ENCODE assay signal across 8 cellular contexts in genomic region chr7:65873582-65874193, GRCh38. TPM values are rescaled to one million over a fixed set of nuclear protein-coding genes. Genes with fewer than 3 reads are reported as not detected.
A peak's percentile ranks its signal among the peaks of the same experiment; 100 is the strongest.
DNase-seq lines count a peak whose midpoint lies in the region; ATAC-seq, FAIRE-seq and TF ChIP-seq lines count a peak whose summit lies in the region.
"Not testable (repeated sequence)": the region's sequence is repeated elsewhere in the genome, so short reads cannot be mapped to it uniquely, and the experiment has no call there.

No MANE protein-coding gene starts in this region.

- not testable (repeated sequence) for DNase-seq in GM12892 (ENCODE audit: insufficient read length); HFF-Myc (ENCODE audit: extremely low read depth, low read depth); breast epithelium (ENCODE audit: low spot score in 2 of 2); iPS DF 6.9 (ENCODE audit: low read depth, low spot score); upper lobe of left lung
- peak; percentile 26 for DNase-seq in WERI-Rb-1

- intact Hi-C loops in breast epithelium (cut with DNase I; ENCODE audit: low total_unique reads), result not testable (repeated sequence)

- H3K9ac ChIP-seq in KMS-11, result peak overlapping the region; percentile 86
- not testable (repeated sequence) for H3K9ac ChIP-seq in parathyroid adenoma

- H3K4me1 ChIP-seq in KMS-11 (ENCODE audit: low read depth, poor library complexity, severe bottlenecking), result peaks cover 20% of the 10 kb centered on the region
- not testable (repeated sequence) for H3K4me1 ChIP-seq in breast epithelium; iPS DF 6.9 (ENCODE audit: control insufficient read depth, insufficient read depth, low read length); parathyroid adenoma
- H3K4me1 ChIP-seq in upper lobe of left lung, result peaks cover 4 to 25% (median 15%) of the 10 kb centered on the region in 4 donors

- peak; percentile 83 for FAIRE-seq in GM12892 (lab: Jason Lieb, UNC)

- H3K4me3 ChIP-seq in HFF-Myc (replicated peaks; ENCODE audit: low read depth, low read length) (peak overlapping the region; percentile 68), WERI-Rb-1 (ENCODE audit: low read depth, low read length) (peak overlapping the region; percentile 75), breast epithelium (peak overlapping the region; percentile 81 to 99 (median 82)), iPS DF 6.9 (ENCODE audit: low read length) (peak overlapping the region; percentile 73), parathyroid adenoma (ENCODE audit: low read depth, low read length) (peak overlapping the region; percentile 66), upper lobe of left lung (peak overlapping the region; percentile 58 to 97 (median 95))
- not testable (repeated sequence) for H3K4me3 ChIP-seq in KMS-11 (IDR thresholded peaks at IDR 0.05; ENCODE audit: insufficient read depth, low read depth, low read length)

- H3K4me2 ChIP-seq in KMS-11 (peak overlapping the region; percentile 84), parathyroid adenoma (ENCODE audit: low read length) (peak overlapping the region; percentile 70)

- H3K36me3 ChIP-seq in KMS-11 (ENCODE audit: insufficient read depth); WERI-Rb-1; breast epithelium; iPS DF 6.9 (ENCODE audit: control insufficient read depth, insufficient read depth, low read length); parathyroid adenoma (ENCODE audit: control insufficient read depth, insufficient read depth, low read length); upper lobe of left lung: not testable (repeated sequence)

- not testable (repeated sequence) for TF ChIP-seq CTCF in HFF-Myc (IDR thresholded peaks at IDR 0.05; ENCODE audit: low read depth, low read length, missing control alignments); KMS-11 (conservative IDR thresholded peaks at IDR 0.05; ENCODE audit: low read depth, low read length); WERI-Rb-1 (IDR thresholded peaks at IDR 0.05; ENCODE audit: low read depth, low read length); breast epithelium (IDR thresholded peaks at IDR 0.05); parathyroid adenoma (IDR thresholded peaks at IDR 0.05); upper lobe of left lung (IDR thresholded peaks at IDR 0.05)

- H2AFZ ChIP-seq in KMS-11 (ENCODE audit: low read depth), result peak overlapping the region; percentile 59; the same call in 1 of the 2 replicates
- peak overlapping the region; percentile 96 for H2AFZ ChIP-seq in parathyroid adenoma

- H3K27ac ChIP-seq in KMS-11 (peak overlapping the region; percentile 73), WERI-Rb-1 (peak overlapping the region; percentile 86), breast epithelium (peak overlapping the region; percentile 79 to 95), parathyroid adenoma (peak overlapping the region; percentile 61), upper lobe of left lung (peak overlapping the region; percentile 81 to 96 (median 88))
- not testable (repeated sequence) for H3K27ac ChIP-seq in iPS DF 6.9 (ENCODE audit: low read length)

- peak; percentile 27 to 31 for ATAC-seq in upper lobe of left lung (ENCODE audit: low FRiP score in 2 of 2)

- not testable (repeated sequence) for TF ChIP-seq POLR2A in GM12892 (IDR thresholded peaks at IDR 0.05; ENCODE audit: low read depth, low read length); breast epithelium (IDR thresholded peaks at IDR 0.05); upper lobe of left lung (IDR thresholded peaks at IDR 0.05)

- TF ChIP-seq EP300 in upper lobe of left lung (IDR thresholded peaks at IDR 0.05), result not testable (repeated sequence)

- not testable (repeated sequence) for H3K9me3 ChIP-seq in WERI-Rb-1 (ENCODE audit: severe bottlenecking); breast epithelium; iPS DF 6.9 (ENCODE audit: control insufficient read depth, insufficient read depth, low read length); parathyroid adenoma (ENCODE audit: control insufficient read depth, low read length); upper lobe of left lung

- not testable (repeated sequence) for H4K20me1 ChIP-seq in KMS-11 (ENCODE audit: insufficient read depth)

- WGBS in iPS DF 6.9 (ENCODE audit: insufficient coverage, insufficient read length), result no CpG with 5 or more reads among the region's 57 CpGs
- 0 to 4% methylated on average over 4 to 8 of the region's 57 CpGs for WGBS in upper lobe of left lung, 2 donors

- H3K79me2 ChIP-seq in KMS-11 (ENCODE audit: insufficient read depth, low read depth), result peaks cover 50% of the 10 kb centered on the region
- H3K79me2 ChIP-seq in parathyroid adenoma, result peaks cover 14% of the 10 kb centered on the region

- not testable (repeated sequence) for H3K27me3 ChIP-seq in KMS-11 (ENCODE audit: insufficient read depth, low read depth); WERI-Rb-1 (ENCODE audit: insufficient read depth, low read depth, severe bottlenecking); breast epithelium; iPS DF 6.9 (ENCODE audit: control insufficient read depth, insufficient read depth, low read length); parathyroid adenoma (ENCODE audit: control insufficient read depth, insufficient read depth, low read length); upper lobe of left lung

RNA-seq across cellular contexts. Expression of gene VKORC1L1, which starts 0.8 kb away (rescaled TPM):
- polyA plus RNA-seq in GM12892 (2012; ENCODE audit: missing spikeins), result 12.8 TPM
- total RNA-seq in breast epithelium, result 10 to 100 TPM; 21.1 to 84.5 (median 25.9) TPM
- total RNA-seq in upper lobe of left lung, result 10 to 100 TPM; 14.7 to 49.1 (median 33.8) TPM
